ENCODE assay signal across 23 cellular contexts in genomic region chr3:46030626-46031025, GRCh38. TPM values are rescaled to one million over a fixed set of nuclear protein-coding genes. Genes with fewer than 3 reads are reported as not detected.
"Had no signal": no experiment of that assay in that cellular context is flagged by ENCODE, and none has a peak within 500 bp of the region (broad histone marks: within the 10 kb centered on the region; RNA-seq: fewer than 3 reads in every experiment).

No MANE protein-coding gene starts in this region.

- H3K4me3 ChIP-seq: MG63 had no signal

- H3K27me3 ChIP-seq: MG63 had no signal

- H3K36me3 ChIP-seq: MG63 had no signal

- H3K27ac ChIP-seq: RWPE1 had no signal

- ATAC-seq: SK-N-SH treated with all-trans-retinoic acid at 6 μM for 48 hours had no signal

- DNase-seq: IMR-90, Karpas-422, KG1, MG63, NCI-H1092, NCI-H1105 treated with DMSO at 0.1 percent for 48 hours, NCI-H1417 treated with DMSO at 0.1 percent for 48 hours, NCI-H146, NCI-H1694 treated with DMSO at 0.1 percent for 48 hours, NCI-H1930, NCI-H2081, NCI-H2107, NCI-H2227 treated with DMSO at 0.1 percent for 48 hours, NCI-H524, NCI-H526 treated with DMSO at 0.1 percent for 48 hours, NCI-H748 treated with DMSO at 0.1 percent for 48 hours, SHP77 had no signal

RNA-seq across cellular contexts. Expression of gene XCR1, which starts 3.3 kb away (rescaled TPM):
- total RNA-seq: HepG2, HT1080, IMR-90, NCI-H460, SK-MEL-5 had no signal
- polyA plus RNA-seq: HepG2, IMR-90 had no signal
